ENCODE assay signal across 29 cellular contexts in the genomic region with DNA sequence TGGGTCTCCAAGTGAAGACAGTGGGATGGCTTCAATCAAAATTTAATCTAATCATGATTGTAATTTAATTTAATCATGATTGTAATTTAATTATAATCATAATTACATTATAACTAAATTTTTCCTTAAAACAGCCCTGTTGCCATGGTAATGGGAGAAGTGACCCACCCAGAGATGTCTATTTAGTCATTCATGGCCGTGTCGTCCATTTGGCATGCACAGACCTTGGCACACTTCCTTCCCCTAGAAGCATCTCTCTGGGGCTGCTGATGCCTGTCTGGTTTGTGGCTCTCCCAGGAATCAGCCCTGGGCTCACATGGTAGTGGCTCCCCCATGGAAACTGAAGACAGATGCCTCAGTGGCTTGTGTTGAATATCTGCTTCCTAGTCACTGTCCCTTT. TPM values are rescaled to one million over a fixed set of nuclear protein-coding genes. Genes with fewer than 3 reads are reported as not detected.
"Had no signal": no experiment of that assay in that cellular context is flagged by ENCODE, and none has a peak within 500 bp of the region (broad histone marks: within the 10 kb centered on the region; RNA-seq: fewer than 3 reads in every experiment).

No MANE protein-coding gene starts in this region.

- H3K4me3 ChIP-seq: breast epithelium, colonic mucosa, dorsolateral prefrontal cortex, esophagus squamous epithelium, hepatocyte, left ventricle myocardium inferior, ovary, prostate gland, spleen, testis, uterus had no signal

- H3K4me1 ChIP-seq: breast epithelium, colonic mucosa, foreskin keratinocyte, left ventricle myocardium inferior, spleen, testis, uterus had no signal

- H3K27me3 ChIP-seq: breast epithelium, colonic mucosa, dorsolateral prefrontal cortex, esophagus squamous epithelium, foreskin keratinocyte, hepatocyte, ovary, spleen, testis, uterus had no signal

- H3K9me3 ChIP-seq: breast epithelium, colonic mucosa, esophagus squamous epithelium, left ventricle myocardium inferior, ovary, prostate gland, spleen, testis, uterus had no signal

- H3K36me3 ChIP-seq: breast epithelium, colonic mucosa, esophagus squamous epithelium, left ventricle myocardium inferior, ovary, prostate gland, spleen, uterus had no signal

- H3K4me2 ChIP-seq: hepatocyte had no signal

- DNase-seq: activated B cell treated with CpG ODN at 0.5 μM for 24 hours; activated CD4-positive, alpha-beta T cell treated with anti-CD3 and anti-CD28 coated beads for 36 hours; activated CD4-positive, alpha-beta T cell treated with anti-CD3 and anti-CD28 coated beads, Interleukin-2, amount 50 U/mL, for 48 hours; activated CD8-positive, alpha-beta memory T cell treated with anti-CD3 and anti-CD28 coated beads, Interleukin-2, amount 50 U/mL, for 48 hours; activated naive CD4-positive, alpha-beta T cell; activated naive CD8-positive, alpha-beta T cell treated with anti-CD3 and anti-CD28 coated beads, Interleukin-2, amount 10 ng/mL, durations not matched to agents 7 days and 5 days; activated T-cell treated with anti-CD3 and anti-CD28 coated beads, Interleukin-2, amount 50 U/mL, for 4 hours; amniotic stem cell; colonic mucosa; dorsolateral prefrontal cortex; endodermal cell; esophagus squamous epithelium; foreskin keratinocyte; immature natural killer cell; kidney glomerular epithelial cell; left ventricle myocardium inferior; ovary; spleen; stimulated activated CD4-positive, alpha-beta T cell treated with anti-CD3 and anti-CD28 coated beads, Interleukin-4, amount 100 ng/mL, for 1 hour; stimulated activated naive CD4-positive, alpha-beta T cell; testis; trophoblast cell; uterus had no signal

- H2AFZ ChIP-seq: hepatocyte had no signal

- H3K27ac ChIP-seq: breast epithelium, colonic mucosa, dorsolateral prefrontal cortex, esophagus squamous epithelium, foreskin keratinocyte, hepatocyte, left ventricle myocardium inferior, ovary, prostate gland, spleen, testis, uterus had no signal

- ATAC-seq: activated CD4-positive, alpha-beta T cell treated with anti-CD3 and anti-CD28 coated beads for 36 hours; activated T-cell treated with anti-CD3 and anti-CD28 coated beads, Interleukin-2, amount 50 U/mL, for 4 hours; foreskin keratinocyte; natural killer cell treated with Interleukin-12 subunit alpha and Interleukin-12 subunit beta and Interleukin-15 and Interleukin-18, amount 100 ng/mL, for 72 hours had no signal

RNA-seq across cellular contexts. Expression of gene P4HA3, which starts 27.0 kb away (rescaled TPM):
- total RNA-seq: activated B cell treated with CpG ODN at 0.5 μM for 24 hours; activated CD4-positive, alpha-beta T cell treated with anti-CD3 and anti-CD28 coated beads for 36 hours; activated CD8-positive, alpha-beta memory T cell treated with anti-CD3 and anti-CD28 coated beads for 36 hours; activated naive CD8-positive, alpha-beta T cell treated with anti-CD3 and anti-CD28 coated beads, Interleukin-2, amount 10 ng/mL, durations not matched to agents 7 days and 5 days; activated T-cell treated with anti-CD3 and anti-CD28 coated beads, Interleukin-2, amount 50 U/mL, for 4 hours; activated T-helper 2 cell treated with anti-CD3 and anti-CD28 coated beads, Interferon-gamma antibody, Interleukin-2, Interleukin-4, amounts not matched to agents 10 μg/mL and 5 μg/mL and 100 μg/mL, durations not matched to agents 14 hours and 24 hours and 36 hours; endodermal cell; natural killer cell treated with Interleukin-12 subunit alpha and Interleukin-12 subunit beta and Interleukin-15 and Interleukin-18, amount 100 ng/mL, for 72 hours had no signal
- polyA plus RNA-seq: immature natural killer cell had no signal
